8 cellular contexts compared by ENCODE assay signal in genomic region chr3:168094580-168094876, GRCh38. TPM values are rescaled to one million over a fixed set of nuclear protein-coding genes. Genes with fewer than 3 reads are reported as not detected.
DNase-seq lines count a peak whose midpoint lies in the region; ATAC-seq and TF ChIP-seq lines count a peak whose summit lies in the region.

No MANE protein-coding gene starts in this region.

- no peak for TF ChIP-seq CTCF in Caco-2 (IDR thresholded peaks at IDR 0.05; ENCODE audit: insufficient read depth in 1 of 2, low read depth in 1 of 2, low read length in 1 of 2, severe bottlenecking in 1 of 2, unreplicated experiment in 1 of 2)
- no peak for TF ChIP-seq CTCF in Loucy (conservative IDR thresholded peaks at IDR 0.05; ENCODE audit: low read length)
- no peak for TF ChIP-seq CTCF in coronary artery (IDR thresholded peaks at IDR 0.05)

- H3K27ac Mint-ChIP-seq in Caco-2 (ENCODE audit: unreplicated experiment), result no peak overlapping the region

- peaks cover 12% of the 10 kb centered on the region for H3K36me3 Mint-ChIP-seq in Caco-2 (ENCODE audit: insufficient read depth, unreplicated experiment)

- no peaks in the 10 kb centered on the region; the same call in 1 of the 2 replicates for H3F3A ChIP-seq in Loucy (ENCODE audit: low read depth)

- POLR2A ChIA-PET in Caco-2 (lab: Charles Lee), result no interaction called here

- no peak for ATAC-seq in HG02884 (IDR thresholded peaks at IDR 0.05; ENCODE audit: unreplicated experiment)
- ATAC-seq in GM18867 (IDR thresholded peaks at IDR 0.05; ENCODE audit: unreplicated experiment), result no peak
- no peak for ATAC-seq in GM21390 (IDR thresholded peaks at IDR 0.05; ENCODE audit: unreplicated experiment)

- peak overlapping the region; percentile 86 for H3K4me3 ChIP-seq in Caco-2 (ENCODE audit: low read depth, low read length)
- peak overlapping the region; percentile 82 for H3K4me3 ChIP-seq in Loucy (ENCODE audit: low read length, poor library complexity, severe bottlenecking)
- peak overlapping the region; percentile 86 for H3K4me3 ChIP-seq in coronary artery
- H3K4me3 ChIP-seq in mucosa of rectum (ENCODE audit: low read length in 2 of 2), result peak overlapping the region; percentile 79 to 94

- no peaks in the 10 kb centered on the region for H3K9me2 ChIP-seq in Loucy (replicated peaks; ENCODE audit: low read depth, low read length)

- H3K9ac ChIP-seq in Loucy (ENCODE audit: low read depth, low read length, poor library complexity, severe bottlenecking), result peak overlapping the region; percentile 74
- peak overlapping the region; percentile 70 to 73 for H3K9ac ChIP-seq in mucosa of rectum (ENCODE audit: low read depth in 1 of 2, low read length in 2 of 2)

- H3K4me1 Mint-ChIP-seq in Caco-2 (ENCODE audit: low read depth, unreplicated experiment), result peaks cover 20% of the 10 kb centered on the region

- peaks cover 18% of the 10 kb centered on the region for H4K20me1 ChIP-seq in Loucy (ENCODE audit: insufficient read depth, low read length, poor library complexity, severe bottlenecking)

- H3K27ac ChIP-seq in coronary artery, result peak overlapping the region; percentile 94 to 98
- peak overlapping the region; percentile 96 to 97 for H3K27ac ChIP-seq in mucosa of rectum (ENCODE audit: low read depth in 2 of 2, low read length in 2 of 2)

- H3K4me2 ChIP-seq in Loucy (ENCODE audit: low read depth, low read length, poor library complexity, severe bottlenecking), result peak overlapping the region; percentile 55

- DNase-seq in Caco-2 (no peak), coronary artery (ENCODE audit: low spot score) (peak; percentile 81)
- no peak for DNase-seq in central memory CD4-positive, alpha-beta T cell

- CTCF ChIA-PET in Caco-2 (lab: Charles Lee), result no interaction called here

- H3K4me1 ChIP-seq in Caco-2 (peaks cover 34% of the 10 kb centered on the region), Loucy (ENCODE audit: insufficient read depth, low read length, poor library complexity, severe bottlenecking) (peaks cover 30% of the 10 kb centered on the region), mucosa of rectum (ENCODE audit: control insufficient read depth in 2 of 2, insufficient read depth in 2 of 2, low read length in 2 of 2) (peaks cover 23 to 52% of the 10 kb centered on the region in 2 donors)

- H2AFZ ChIP-seq in Loucy (ENCODE audit: low read length), result peak overlapping the region; percentile 47; the same call in 1 of the 2 replicates

- H3K9me3 ChIP-seq in Caco-2 (no peaks in the 10 kb centered on the region), Loucy (ENCODE audit: insufficient read depth, low read depth, low read length) (no peaks in the 10 kb centered on the region), mucosa of rectum (ENCODE audit: control insufficient read depth in 2 of 2, low read length in 2 of 2) (no peaks in the 10 kb centered on the region)

- no peaks in the 10 kb centered on the region for H3K27me3 ChIP-seq in Caco-2 (replicated peaks; ENCODE audit: control insufficient read depth, insufficient read depth, low read length)
- no peaks in the 10 kb centered on the region for H3K27me3 ChIP-seq in Loucy (ENCODE audit: insufficient read depth, low read length, poor library complexity, severe bottlenecking)
- H3K27me3 ChIP-seq in mucosa of rectum (ENCODE audit: control insufficient read depth in 2 of 2, insufficient read depth in 2 of 2, low read length in 2 of 2), result no peaks in the 10 kb centered on the region

- intact Hi-C loops in Caco-2 (cut with micrococcal nuclease; ENCODE audit: unreplicated experiment), result loop anchor here (2.0 to 5.0 kb wide), 2 partner anchors 33 to 70 kb away; no protein-coding TSS in a partner anchor

- BruUV-seq in Caco-2 (replicated peaks; lab: Mats Ljungman, UMichigan), result no TSS peak

- no peaks in the 10 kb centered on the region for H3K27me3 Mint-ChIP-seq in Caco-2 (ENCODE audit: insufficient read depth, unreplicated experiment)

- no peaks in the 10 kb centered on the region for H3K36me3 ChIP-seq in Caco-2 (ENCODE audit: control insufficient read depth, insufficient read depth, low read length)
- no peaks in the 10 kb centered on the region for H3K36me3 ChIP-seq in Loucy (ENCODE audit: insufficient read depth, low read length)
- no peaks in the 10 kb centered on the region for H3K36me3 ChIP-seq in mucosa of rectum (ENCODE audit: control insufficient read depth in 2 of 2, insufficient read depth in 2 of 2, low read length in 2 of 2)

- H3K9me3 Mint-ChIP-seq in Caco-2 (ENCODE audit: unreplicated experiment), result no peaks in the 10 kb centered on the region

- peaks cover 53% of the 10 kb centered on the region for H3K79me2 ChIP-seq in Loucy (ENCODE audit: insufficient read depth, low read length)

- H3K4me3 Mint-ChIP-seq in Caco-2 (ENCODE audit: unreplicated experiment), result peak overlapping the region; percentile 88

RNA-seq across cellular contexts. Expression of gene GOLIM4, which starts 1.2 kb away (rescaled TPM):
- total RNA-seq in Caco-2 (2022), result 17.4 and 19.4 TPM in 2 replicates
